ENCODE assay signal across 3 cellular contexts in genomic region chr9:90656876-90657275, GRCh38. TPM values are rescaled to one million over a fixed set of nuclear protein-coding genes. Genes with fewer than 3 reads are reported as not detected.
"Had no signal": no experiment of that assay in that cellular context is flagged by ENCODE, and none has a peak within 500 bp of the region (broad histone marks: within the 10 kb centered on the region; RNA-seq: fewer than 3 reads in every experiment).

No MANE protein-coding gene starts in this region.

RNA-seq across cellular contexts. Expression of gene DIRAS2, which starts 14.3 kb away (rescaled TPM):
- total RNA-seq: LHCN-M2, M059J, MCF 10A had no signal
